ENCODE assay signal across 15 cellular contexts in genomic region chr2:151619337-151619989, GRCh38.
A peak's percentile ranks its signal among the peaks of the same experiment; 100 is the strongest.
DNase-seq lines count a peak whose midpoint lies in the region; ATAC-seq, FAIRE-seq and TF ChIP-seq lines count a peak whose summit lies in the region.
"Had no signal": no experiment of that assay in that cellular context is flagged by ENCODE, and none has a peak within 500 bp of the region (broad histone marks: within the 10 kb centered on the region; RNA-seq: fewer than 3 reads in every experiment).

No MANE protein-coding gene starts in this region.

- TF ChIP-seq CTCF in HFF-Myc (IDR thresholded peaks at IDR 0.05; ENCODE audit: low read depth, low read length, missing control alignments) (no peak), epithelial cell of proximal tubule (conservative IDR thresholded peaks at IDR 0.05; ENCODE audit: low read depth, low read length) (peak; percentile 43), psoas muscle (IDR thresholded peaks at IDR 0.05) (no peak)

- DNase-seq in HFF-Myc (ENCODE audit: extremely low read depth, low read depth) (peak; percentile 5), RCC 7860 (ENCODE audit: low spot score) (peak; percentile 41), epithelial cell of proximal tubule (ENCODE audit: low read depth) (peak; percentile 92), psoas muscle (no peak), SKM-1 (lab: John Stamatoyannopoulos, UW; ENCODE audit: unreplicated experiment) (no peak), NCI-H526 (lab: John Stamatoyannopoulos, UW) (no peak), small intestine (no peak), HAP-1 (ENCODE audit: low spot score in 2 of 2) (no peak)
- DNase-seq: activated CD8-positive, alpha-beta T cell treated with anti-CD3 and anti-CD28 coated beads for 36 hours; activated naive CD4-positive, alpha-beta T cell treated with anti-CD3 and anti-CD28 coated beads, Interleukin-2, amount 50 U/mL, for 16 hours; Calu3; head of caudate nucleus; NCI-H510A treated with DMSO at 0.1 percent for 48 hours had no signal

- in situ Hi-C loops in HAP-1 (cut with MboI; ENCODE audit: low sequenced_read_pairs), result loop anchor here (10.0 kb wide), 1 partner anchor 65 kb away; no protein-coding TSS in a partner anchor

- ATAC-seq in psoas muscle, result peak; percentile 38 to 60 (median 46)
- ATAC-seq: activated CD8-positive, alpha-beta T cell treated with anti-CD3 and anti-CD28 coated beads for 36 hours had no signal

- peaks cover 17% of the 10 kb centered on the region for H3K4me1 ChIP-seq in psoas muscle
- H3K4me1 ChIP-seq in small intestine (ENCODE audit: control insufficient read depth in 2 of 2, insufficient read depth in 1 of 2, low read depth in 1 of 2, low read length in 1 of 2), result no peaks in the 10 kb centered on the region
- peaks cover 2% of the 10 kb centered on the region; the same call in 1 of the 2 replicates for H3K4me1 ChIP-seq in HAP-1
- H3K4me1 ChIP-seq: prostate gland had no signal

- H3K27me3 ChIP-seq in psoas muscle (ENCODE audit: insufficient read depth in 3 of 3, low read length in 2 of 3) (no peaks in the 10 kb centered on the region), small intestine (ENCODE audit: control insufficient read depth in 2 of 2, insufficient read depth in 2 of 2, low read length in 2 of 2) (no peaks in the 10 kb centered on the region), HAP-1 (ENCODE audit: low read depth) (no peaks in the 10 kb centered on the region)

- H3K27ac ChIP-seq in psoas muscle (peak overlapping the region; percentile 59), small intestine (ENCODE audit: low read depth in 1 of 2, low read length in 1 of 2) (no peak overlapping the region)
- H3K27ac ChIP-seq: prostate gland had no signal

- 51 to 67% (median 53%) methylated on average over 13 of the region's 13 CpGs for WGBS in psoas muscle, 3 donors
- WGBS in small intestine, 3 donors, result 71 to 82% (median 79%) methylated on average over 13 of the region's 13 CpGs

- intact Hi-C loops in psoas muscle (cut with DNase I), result no loop called here

- H3K4me3 ChIP-seq in HFF-Myc (replicated peaks; ENCODE audit: low read depth, low read length) (no peak overlapping the region), epithelial cell of proximal tubule (ENCODE audit: low read depth, low read length) (no peak overlapping the region), psoas muscle (no peak overlapping the region), small intestine (ENCODE audit: low read depth in 1 of 2, low read length in 2 of 2) (no peak overlapping the region), HAP-1 (no peak overlapping the region)
- H3K4me3 ChIP-seq: lung, prostate gland had no signal

- no peaks in the 10 kb centered on the region for H3K9me3 ChIP-seq in psoas muscle
- H3K9me3 ChIP-seq in small intestine (ENCODE audit: control insufficient read depth, low read depth), result no peaks in the 10 kb centered on the region
- H3K9me3 ChIP-seq in HAP-1, result no peaks in the 10 kb centered on the region
- H3K9me3 ChIP-seq: prostate gland had no signal

- H3K36me3 ChIP-seq in psoas muscle (ENCODE audit: insufficient read depth in 1 of 2, low read depth in 1 of 2), result peaks cover 5 to 100% of the 10 kb centered on the region in 2 donors
- no peaks in the 10 kb centered on the region for H3K36me3 ChIP-seq in small intestine (ENCODE audit: control insufficient read depth in 2 of 2, insufficient read depth in 2 of 2, low read length in 2 of 2)
- no peaks in the 10 kb centered on the region for H3K36me3 ChIP-seq in HAP-1 (replicated peaks)
- H3K36me3 ChIP-seq: prostate gland had no signal

- no peak for FAIRE-seq in RCC 7860 (lab: Jason Lieb, UNC)
- FAIRE-seq in small intestine (lab: Jason Lieb, UNC), result no peak

Comparison
In these comparisons a context has a peak if more than half of its experiments do, and no peak if none do; other contexts are left out.
1. DNase-seq: peak in HFF-Myc (single experiment), RCC 7860 (single experiment) and epithelial cell of proximal tubule (single experiment); none in psoas muscle (0 of 2), SKM-1 (single experiment), NCI-H526 (0 of 2), small intestine (single experiment) and HAP-1 (0 of 2).